21 cellular contexts compared by ENCODE assay signal in the genomic region with DNA sequence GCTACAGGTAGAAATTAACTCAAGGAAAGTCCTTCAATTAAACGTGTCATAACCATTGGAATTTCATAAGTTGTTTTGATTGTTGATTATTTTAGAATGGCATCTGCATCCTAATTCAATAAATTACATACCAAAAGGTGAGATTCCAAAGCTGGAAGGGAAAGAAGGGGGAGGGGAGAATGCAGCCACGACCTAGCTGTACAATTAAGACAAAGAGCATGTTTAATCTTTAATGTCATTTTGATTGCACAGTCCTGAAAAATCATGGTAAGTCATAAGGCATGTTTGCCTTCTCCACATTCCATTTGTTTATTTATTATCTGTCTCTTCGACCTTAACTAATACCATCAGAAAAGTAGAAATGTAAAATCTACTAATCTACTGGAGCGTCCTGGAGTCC.
DNase-seq lines count a peak whose midpoint lies in the region; ATAC-seq, FAIRE-seq and TF ChIP-seq lines count a peak whose summit lies in the region.
"Had no signal": no experiment of that assay in that cellular context is flagged by ENCODE, and none has a peak within 500 bp of the region (broad histone marks: within the 10 kb centered on the region; RNA-seq: fewer than 3 reads in every experiment).

No MANE protein-coding gene starts in this region.

- no peak overlapping the region for H3K4me3 Mint-ChIP-seq in activated T-helper 1 cell treated with anti-CD3 and anti-CD28 coated beads, Interleukin-12 subunit alpha, Interleukin-12 subunit beta, Interleukin-2, Interleukin-4 antibody, amounts not matched to agents 30 ng/mL and 10 ng/mL and 1 ng/mL, durations not matched to agents 14 hours and 24 hours and 36 hours
- no peak overlapping the region for H3K4me3 Mint-ChIP-seq in T-helper 17 cell
- H3K4me3 Mint-ChIP-seq: B cell; CD4-positive, CD25-positive, alpha-beta regulatory T cell had no signal

- peaks cover 6 to 23% of the 10 kb centered on the region in 2 experiments; a peak in 3 of 4 replicates for H3K79me1 ChIP-seq in IMR-90 (ENCODE audit: low read depth in 1 of 2, low read length in 2 of 2)
- no peaks in the 10 kb centered on the region for H3K79me1 ChIP-seq in neuronal stem cell (ENCODE audit: low read depth, low read length)

- H4K91ac ChIP-seq in IMR-90 (ENCODE audit: insufficient read depth, low read depth, low read length) (no peak overlapping the region), neuronal stem cell (ENCODE audit: low read depth, low read length, poor library complexity) (no peak overlapping the region)

- H3K18ac ChIP-seq in IMR-90 (ENCODE audit: low read depth, low read length) (peak overlapping the region; percentile 2; the same call in 1 of the 2 replicates), neuronal stem cell (ENCODE audit: low read length) (no peak overlapping the region)

- no peak for DNase-seq in D721Med (ENCODE audit: insufficient read length, low spot score)
- DNase-seq in IMR-90 = no peak
- DNase-seq in endothelial cell of umbilical vein (ENCODE audit: low read depth, low spot score) = no peak
- DNase-seq in osteoblast (ENCODE audit: insufficient read length, low spot score, missing footprints) = no peak
- no peak for DNase-seq in activated T-helper 1 cell treated with anti-CD3 and anti-CD28 coated beads, Interleukin-12 subunit alpha, Interleukin-12 subunit beta, Interleukin-2, Interleukin-4 antibody, amounts not matched to agents 30 ng/mL and 10 ng/mL and 1 ng/mL, durations not matched to agents 14 hours and 24 hours and 36 hours (ENCODE audit: low spot score)
- no peak for DNase-seq in T-helper 17 cell
- no peak for DNase-seq in neuronal stem cell (ENCODE audit: low spot score)
- DNase-seq: Caco-2; CD4-positive, CD25-positive, alpha-beta regulatory T cell; DMS53; NCI-H1048; NCI-H1436; NCI-H2029; NCI-H2171; NCI-H526; PC-9; SIG-M5 had no signal

- intact Hi-C loops in IMR-90 (cut with micrococcal nuclease) (loop anchor here (5.0 kb wide), 1 partner anchor 100 kb away; no protein-coding TSS in a partner anchor), endothelial cell of umbilical vein (cut with micrococcal nuclease) (no loop called here)
- intact Hi-C loops in activated T-helper 1 cell treated with anti-CD3 and anti-CD28 coated beads, Interleukin-12 subunit alpha, Interleukin-12 subunit beta, Interleukin-2, Interleukin-4 antibody, amounts not matched to agents 30 ng/mL and 10 ng/mL and 1 ng/mL, durations not matched to agents 14 hours and 24 hours and 36 hours (cut with micrococcal nuclease) = no loop called here

- no peak overlapping the region for H3K56ac ChIP-seq in IMR-90 (ENCODE audit: extremely low read depth, insufficient read depth, low read length)

- H3K4me3 ChIP-seq in IMR-90 (ENCODE audit: insufficient read depth, low read depth, low read length) = no peak overlapping the region
- no peak overlapping the region for H3K4me3 ChIP-seq in endothelial cell of umbilical vein (replicated peaks in 1 of 3; ENCODE audit: insufficient read depth in 1 of 3, low read depth in 1 of 3, low read length in 3 of 3)
- H3K4me3 ChIP-seq in osteoblast (ENCODE audit: insufficient read depth, low read length) = no peak overlapping the region
- no peak overlapping the region for H3K4me3 ChIP-seq in neuronal stem cell (ENCODE audit: low read length in 2 of 2)
- H3K4me3 ChIP-seq: PC-9 had no signal

- H3K9me1 ChIP-seq in IMR-90 (ENCODE audit: insufficient read depth, low read length) (peaks cover 24% of the 10 kb centered on the region), endothelial cell of umbilical vein (replicated peaks; ENCODE audit: control insufficient read depth, extremely low read depth, insufficient read depth, low read length) (no peaks in the 10 kb centered on the region)

- CTCF ChIA-PET in IMR-90 (lab: Yijun Ruan, JAX) = no interaction called here
- CTCF ChIA-PET in endothelial cell of umbilical vein (lab: Charles Lee) = interaction anchor here (0.6 to 2.4 kb wide), 4 partner anchors 10 to 121 kb away, joined by 3 to 11 read pairs (median 4); no protein-coding TSS in a partner anchor

- ATAC-seq in IMR-90 (ENCODE audit: low read depth) = no peak
- no peak for ATAC-seq in T-helper 17 cell
- no peak for ATAC-seq in GM18502 (IDR thresholded peaks at IDR 0.05; ENCODE audit: poor library complexity, unreplicated experiment)

- BruUV-seq in IMR-90 (replicated peaks; lab: Mats Ljungman, UMichigan) = no TSS peak
- BruUV-seq in endothelial cell of umbilical vein (replicated peaks; lab: Mats Ljungman, UMichigan) = no TSS peak

- H3K27ac ChIP-seq in IMR-90 (ENCODE audit: insufficient read depth, low read length) (no peak overlapping the region), endothelial cell of umbilical vein (ENCODE audit: insufficient read depth, low read depth, low read length) (no peak overlapping the region), osteoblast (ENCODE audit: low read depth, low read length) (no peak overlapping the region), neuronal stem cell (replicated peaks; ENCODE audit: low read length) (no peak overlapping the region)
- H3K27ac ChIP-seq: PC-9, RWPE1 had no signal

- in situ Hi-C loops in IMR-90 (cut with MboI; ENCODE audit: low sequenced_read_pairs) = no loop called here

- POLR2A ChIA-PET in IMR-90 (lab: Charles Lee; ENCODE audit: unreplicated experiment) = no interaction called here
- POLR2A ChIA-PET in endothelial cell of umbilical vein (lab: Charles Lee) = no interaction called here

- H3K14ac ChIP-seq in IMR-90 (replicated peaks; ENCODE audit: low read depth, low read length) (no peak overlapping the region), neuronal stem cell (ENCODE audit: low read length) (no peak overlapping the region)

- no peak overlapping the region for H3K9ac ChIP-seq in IMR-90 (ENCODE audit: low read depth, low read length)
- no peak overlapping the region for H3K9ac ChIP-seq in endothelial cell of umbilical vein (replicated peaks; ENCODE audit: extremely low read depth, insufficient read depth, low read length)
- H3K9ac ChIP-seq in neuronal stem cell (ENCODE audit: low read depth, low read length, poor library complexity) = no peak overlapping the region

- no peak overlapping the region for H2AK5ac ChIP-seq in IMR-90 (ENCODE audit: low read depth, low read length)
- H2AK5ac ChIP-seq in neuronal stem cell (ENCODE audit: low read depth, low read length) = no peak overlapping the region

- H4K8ac ChIP-seq in IMR-90 (ENCODE audit: low read depth in 2 of 2, low read length in 2 of 2) = no peak overlapping the region
- H4K8ac ChIP-seq in neuronal stem cell (ENCODE audit: low read depth, low read length) = no peak overlapping the region

- H2BK120ac ChIP-seq in IMR-90 (ENCODE audit: low read depth, low read length) = peak overlapping the region; percentile 23; the same call in 1 of the 2 replicates
- H2BK120ac ChIP-seq in neuronal stem cell (ENCODE audit: low read depth, low read length) = no peak overlapping the region

- H3K27ac Mint-ChIP-seq in activated T-helper 1 cell treated with anti-CD3 and anti-CD28 coated beads, Interleukin-12 subunit alpha, Interleukin-12 subunit beta, Interleukin-2, Interleukin-4 antibody, amounts not matched to agents 30 ng/mL and 10 ng/mL and 1 ng/mL, durations not matched to agents 14 hours and 24 hours and 36 hours = no peak overlapping the region
- H3K27ac Mint-ChIP-seq in T-helper 17 cell = no peak overlapping the region
- H3K27ac Mint-ChIP-seq: B cell; CD4-positive, CD25-positive, alpha-beta regulatory T cell had no signal

- H2BK5ac ChIP-seq in IMR-90 (ENCODE audit: low read depth, low read length, poor library complexity, severe bottlenecking) (peak overlapping the region; percentile 62), neuronal stem cell (ENCODE audit: low read length) (no peak overlapping the region)

- H2BK15ac ChIP-seq in IMR-90 (ENCODE audit: low read depth, low read length) = no peak overlapping the region
- H2BK15ac ChIP-seq in neuronal stem cell (ENCODE audit: low read length) = no peak overlapping the region

- no peaks in the 10 kb centered on the region for H3K36me3 Mint-ChIP-seq in activated T-helper 1 cell treated with anti-CD3 and anti-CD28 coated beads, Interleukin-12 subunit alpha, Interleukin-12 subunit beta, Interleukin-2, Interleukin-4 antibody, amounts not matched to agents 30 ng/mL and 10 ng/mL and 1 ng/mL, durations not matched to agents 14 hours and 24 hours and 36 hours (ENCODE audit: low read depth)
- no peaks in the 10 kb centered on the region for H3K36me3 Mint-ChIP-seq in T-helper 17 cell (ENCODE audit: low read depth)
- H3K36me3 Mint-ChIP-seq: CD4-positive, CD25-positive, alpha-beta regulatory T cell had no signal

- H3K23ac ChIP-seq in IMR-90 (ENCODE audit: low read depth, low read length) (no peak overlapping the region), neuronal stem cell (ENCODE audit: low read depth, low read length, poor library complexity) (no peak overlapping the region)

- FAIRE-seq in D721Med (lab: Jason Lieb, UNC) = peak; percentile 73
- FAIRE-seq in endothelial cell of umbilical vein (lab: Jason Lieb, UNC) = peak; percentile 72
- FAIRE-seq: GM12892 had no signal

- no peaks in the 10 kb centered on the region for H3K9me3 ChIP-seq in IMR-90 (ENCODE audit: control insufficient read depth, insufficient read depth, low read length)
- no peaks in the 10 kb centered on the region for H3K9me3 ChIP-seq in endothelial cell of umbilical vein (replicated peaks; ENCODE audit: control insufficient read depth, insufficient read depth, low read length)
- H3K9me3 ChIP-seq in osteoblast (ENCODE audit: low read depth, low read length) = no peaks in the 10 kb centered on the region
- no peaks in the 10 kb centered on the region for H3K9me3 ChIP-seq in T-helper 17 cell (ENCODE audit: control insufficient read depth, low read length, poor library complexity, severe bottlenecking)
- peaks cover 0 to 2% of the 10 kb centered on the region in 2 donors for H3K9me3 ChIP-seq in neuronal stem cell (replicated peaks in 1 of 2; ENCODE audit: control insufficient read depth in 2 of 2, insufficient read depth in 1 of 2, low read depth in 1 of 2, low read length in 2 of 2)
- H3K9me3 ChIP-seq: Caco-2 had no signal

- H4K20me1 ChIP-seq in IMR-90 (ENCODE audit: insufficient read depth, low read length) (no peaks in the 10 kb centered on the region), endothelial cell of umbilical vein (replicated peaks; ENCODE audit: control insufficient read depth, extremely low read depth, insufficient read depth, low read length) (no peaks in the 10 kb centered on the region), osteoblast (ENCODE audit: insufficient read depth, low read length) (no peaks in the 10 kb centered on the region)

- no CpG with 5 or more reads among the region's 4 CpGs for WGBS in IMR-90 (ENCODE audit: extremely low coverage in 2 of 2, insufficient read length in 1 of 2), 2 experiments
- WGBS in neuronal stem cell (ENCODE audit: extremely low coverage in 2 of 2, insufficient read length in 2 of 2, insufficient replicate concordance in 1 of 2), 2 donors = no CpG with 5 or more reads among the region's 4 CpGs

- no peaks in the 10 kb centered on the region for H3K4me1 Mint-ChIP-seq in activated T-helper 1 cell treated with anti-CD3 and anti-CD28 coated beads, Interleukin-12 subunit alpha, Interleukin-12 subunit beta, Interleukin-2, Interleukin-4 antibody, amounts not matched to agents 30 ng/mL and 10 ng/mL and 1 ng/mL, durations not matched to agents 14 hours and 24 hours and 36 hours (ENCODE audit: low read depth)
- H3K4me1 Mint-ChIP-seq in T-helper 17 cell = no peaks in the 10 kb centered on the region
- H3K4me1 Mint-ChIP-seq: B cell; CD4-positive, CD25-positive, alpha-beta regulatory T cell had no signal

- 0 out of 2 replicates have a peak overlapping the region, but pooled peaks have one; percentile 5 for H3K4me2 ChIP-seq in IMR-90 (ENCODE audit: low read depth, low read length)
- peak overlapping the region; percentile 32 for H3K4me2 ChIP-seq in endothelial cell of umbilical vein (ENCODE audit: insufficient read depth, low read length)
- H3K4me2 ChIP-seq in osteoblast (ENCODE audit: insufficient read depth, low read length) = peak overlapping the region; percentile 82
- H3K4me2 ChIP-seq in neuronal stem cell (ENCODE audit: insufficient read depth, low read length, poor library complexity, severe bottlenecking) = no peak overlapping the region
- H3K4me2 ChIP-seq: PC-9 had no signal

- H3K27me3 Mint-ChIP-seq in activated T-helper 1 cell treated with anti-CD3 and anti-CD28 coated beads, Interleukin-12 subunit alpha, Interleukin-12 subunit beta, Interleukin-2, Interleukin-4 antibody, amounts not matched to agents 30 ng/mL and 10 ng/mL and 1 ng/mL, durations not matched to agents 14 hours and 24 hours and 36 hours (ENCODE audit: insufficient read depth) = peaks cover 4% of the 10 kb centered on the region
- no peaks in the 10 kb centered on the region for H3K27me3 Mint-ChIP-seq in T-helper 17 cell
- H3K27me3 Mint-ChIP-seq: CD4-positive, CD25-positive, alpha-beta regulatory T cell had no signal

- no peak for TF ChIP-seq POLR2A in IMR-90 (IDR thresholded peaks at IDR 0.05; ENCODE audit: low read depth, low read length)
- TF ChIP-seq POLR2A in endothelial cell of umbilical vein (IDR thresholded peaks at IDR 0.05; ENCODE audit: low read depth, low read length) = no peak

- no peaks in the 10 kb centered on the region for H3K27me3 ChIP-seq in IMR-90 (ENCODE audit: control insufficient read depth, insufficient read depth, low read length)
- no peaks in the 10 kb centered on the region for H3K27me3 ChIP-seq in endothelial cell of umbilical vein (ENCODE audit: control insufficient read depth in 2 of 2, insufficient read depth in 2 of 2, low read length in 2 of 2)
- no peaks in the 10 kb centered on the region for H3K27me3 ChIP-seq in osteoblast (ENCODE audit: insufficient read depth, low read length)
- no peaks in the 10 kb centered on the region for H3K27me3 ChIP-seq in neuronal stem cell (ENCODE audit: control insufficient read depth in 3 of 3, insufficient read depth in 3 of 3, low read depth in 1 of 3, low read length in 3 of 3)

- no peak overlapping the region for H2AFZ ChIP-seq in IMR-90 (replicated peaks; ENCODE audit: low read length, poor library complexity)
- H2AFZ ChIP-seq in endothelial cell of umbilical vein (ENCODE audit: low read depth, low read length) = no peak overlapping the region
- H2AFZ ChIP-seq in osteoblast (ENCODE audit: low read length) = no peak overlapping the region
- no peak overlapping the region for H2AFZ ChIP-seq in neuronal stem cell (ENCODE audit: low read length)
- H2AFZ ChIP-seq: PC-9 had no signal

- H4K5ac ChIP-seq in IMR-90 (ENCODE audit: low read depth, low read length) = peak overlapping the region; percentile 25; the same call in 1 of the 2 replicates

- H3K79me2 ChIP-seq in endothelial cell of umbilical vein (ENCODE audit: control insufficient read depth, insufficient read depth, low read length) (no peaks in the 10 kb centered on the region), osteoblast (ENCODE audit: insufficient read depth, low read length) (no peaks in the 10 kb centered on the region)

- peak overlapping the region; percentile 33; the same call in 1 of the 2 replicates for H3K4ac ChIP-seq in IMR-90 (ENCODE audit: low read depth, low read length)
- H3K4ac ChIP-seq in neuronal stem cell (ENCODE audit: low read length) = no peak overlapping the region

- H3K9me3 Mint-ChIP-seq in activated T-helper 1 cell treated with anti-CD3 and anti-CD28 coated beads, Interleukin-12 subunit alpha, Interleukin-12 subunit beta, Interleukin-2, Interleukin-4 antibody, amounts not matched to agents 30 ng/mL and 10 ng/mL and 1 ng/mL, durations not matched to agents 14 hours and 24 hours and 36 hours = no peaks in the 10 kb centered on the region
- H3K9me3 Mint-ChIP-seq: CD4-positive, CD25-positive, alpha-beta regulatory T cell had no signal

- dilution Hi-C loops in IMR-90 (cut with HindIII; ENCODE audit: low sequenced_read_pairs, unreplicated experiment) (no loop called here), endothelial cell of umbilical vein (cut with MboI; ENCODE audit: extremely low pct_ligation_motif_present, low sequenced_read_pairs) (no loop called here)

- TF ChIP-seq CTCF in D721Med (IDR thresholded peaks at IDR 0.05; ENCODE audit: insufficient read depth, missing control alignments) (no peak), IMR-90 (conservative IDR thresholded peaks at IDR 0.05; ENCODE audit: low read depth, low read length) (no peak), endothelial cell of umbilical vein (IDR thresholded peaks at IDR 0.05; ENCODE audit: extremely low read depth in 1 of 2, insufficient read depth in 1 of 2, low read depth in 1 of 2, low read length in 2 of 2) (no peak), osteoblast (IDR thresholded peaks at IDR 0.05; ENCODE audit: extremely low read depth, low read depth, low read length) (no peak)

- no peak overlapping the region for H2BK20ac ChIP-seq in IMR-90 (ENCODE audit: low read depth, low read length)

- H3K36me3 ChIP-seq in IMR-90 (ENCODE audit: control insufficient read depth, insufficient read depth, low read length) (no peaks in the 10 kb centered on the region), endothelial cell of umbilical vein (ENCODE audit: control insufficient read depth in 2 of 2, extremely low read depth in 1 of 2, insufficient read depth in 2 of 2, low read length in 2 of 2) (no peaks in the 10 kb centered on the region), osteoblast (ENCODE audit: insufficient read depth, low read length) (no peaks in the 10 kb centered on the region), neuronal stem cell (replicated peaks in 1 of 2; ENCODE audit: control insufficient read depth in 2 of 2, insufficient read depth in 2 of 2, low read length in 2 of 2) (no peaks in the 10 kb centered on the region)

- TF ChIP-seq RAD21 in IMR-90 (IDR thresholded peaks at IDR 0.05; ENCODE audit: low read length) = no peak

- no peak overlapping the region for H2BK12ac ChIP-seq in neuronal stem cell (ENCODE audit: low read length)

- no peak overlapping the region for H2AK9ac ChIP-seq in IMR-90 (replicated peaks; ENCODE audit: low read depth, low read length, poor library complexity)

- H3K4me1 ChIP-seq in IMR-90 (ENCODE audit: control insufficient read depth, insufficient read depth, low read length) = peaks cover 28% of the 10 kb centered on the region
- peaks cover 24% of the 10 kb centered on the region for H3K4me1 ChIP-seq in endothelial cell of umbilical vein (ENCODE audit: control insufficient read depth, extremely low read depth, insufficient read depth, low read length)
- peaks cover 37% of the 10 kb centered on the region for H3K4me1 ChIP-seq in osteoblast (ENCODE audit: insufficient read depth, low read length)
- H3K4me1 ChIP-seq in neuronal stem cell (ENCODE audit: control insufficient read depth in 2 of 2, insufficient read depth in 1 of 2, low read depth in 1 of 2, low read length in 2 of 2) = peaks cover 0 to 17% of the 10 kb centered on the region in 2 donors
- H3K4me1 ChIP-seq: Caco-2 had no signal
